1 cellular context compared by ENCODE assay signal in genomic region chr7:158704524-158705233, GRCh38.
TF ChIP-seq lines count a peak whose summit lies in the region.

A gene with protein sequence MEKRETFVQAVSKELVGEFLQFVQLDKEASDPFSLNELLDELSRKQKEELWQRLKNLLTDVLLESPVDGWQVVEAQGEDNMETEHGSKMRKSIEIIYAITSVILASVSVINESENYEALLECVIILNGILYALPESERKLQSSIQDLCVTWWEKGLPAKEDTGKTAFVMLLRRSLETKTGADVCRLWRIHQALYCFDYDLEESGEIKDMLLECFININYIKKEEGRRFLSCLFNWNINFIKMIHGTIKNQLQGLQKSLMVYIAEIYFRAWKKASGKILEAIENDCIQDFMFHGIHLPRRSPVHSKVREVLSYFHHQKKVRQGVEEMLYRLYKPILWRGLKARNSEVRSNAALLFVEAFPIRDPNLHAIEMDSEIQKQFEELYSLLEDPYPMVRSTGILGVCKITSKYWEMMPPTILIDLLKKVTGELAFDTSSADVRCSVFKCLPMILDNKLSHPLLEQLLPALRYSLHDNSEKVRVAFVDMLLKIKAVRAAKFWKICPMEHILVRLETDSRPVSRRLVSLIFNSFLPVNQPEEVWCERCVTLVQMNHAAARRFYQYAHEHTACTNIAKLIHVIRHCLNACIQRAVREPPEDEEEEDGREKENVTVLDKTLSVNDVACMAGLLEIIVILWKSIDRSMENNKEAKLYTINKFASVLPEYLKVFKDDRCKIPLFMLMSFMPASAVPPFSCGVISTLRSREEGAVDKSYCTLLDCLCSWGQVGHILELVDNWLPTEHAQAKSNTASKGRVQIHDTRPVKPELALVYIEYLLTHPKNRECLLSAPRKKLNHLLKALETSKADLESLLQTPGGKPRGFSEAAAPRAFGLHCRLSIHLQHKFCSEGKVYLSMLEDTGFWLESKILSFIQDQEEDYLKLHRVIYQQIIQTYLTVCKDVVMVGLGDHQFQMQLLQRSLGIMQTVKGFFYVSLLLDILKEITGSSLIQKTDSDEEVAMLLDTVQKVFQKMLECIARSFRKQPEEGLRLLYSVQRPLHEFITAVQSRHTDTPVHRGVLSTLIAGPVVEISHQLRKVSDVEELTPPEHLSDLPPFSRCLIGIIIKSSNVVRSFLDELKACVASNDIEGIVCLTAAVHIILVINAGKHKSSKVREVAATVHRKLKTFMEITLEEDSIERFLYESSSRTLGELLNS (minus strand): TSS chr7:158704804. CDS start chr7:158701899, 2,905 bp downstream.

TF ChIP-seq in HepG2, 621 proteins besides CTCF, POLR2A, EP300 and RAD21 (continued from another document):
- TF ChIP-seq, protein P1, sequence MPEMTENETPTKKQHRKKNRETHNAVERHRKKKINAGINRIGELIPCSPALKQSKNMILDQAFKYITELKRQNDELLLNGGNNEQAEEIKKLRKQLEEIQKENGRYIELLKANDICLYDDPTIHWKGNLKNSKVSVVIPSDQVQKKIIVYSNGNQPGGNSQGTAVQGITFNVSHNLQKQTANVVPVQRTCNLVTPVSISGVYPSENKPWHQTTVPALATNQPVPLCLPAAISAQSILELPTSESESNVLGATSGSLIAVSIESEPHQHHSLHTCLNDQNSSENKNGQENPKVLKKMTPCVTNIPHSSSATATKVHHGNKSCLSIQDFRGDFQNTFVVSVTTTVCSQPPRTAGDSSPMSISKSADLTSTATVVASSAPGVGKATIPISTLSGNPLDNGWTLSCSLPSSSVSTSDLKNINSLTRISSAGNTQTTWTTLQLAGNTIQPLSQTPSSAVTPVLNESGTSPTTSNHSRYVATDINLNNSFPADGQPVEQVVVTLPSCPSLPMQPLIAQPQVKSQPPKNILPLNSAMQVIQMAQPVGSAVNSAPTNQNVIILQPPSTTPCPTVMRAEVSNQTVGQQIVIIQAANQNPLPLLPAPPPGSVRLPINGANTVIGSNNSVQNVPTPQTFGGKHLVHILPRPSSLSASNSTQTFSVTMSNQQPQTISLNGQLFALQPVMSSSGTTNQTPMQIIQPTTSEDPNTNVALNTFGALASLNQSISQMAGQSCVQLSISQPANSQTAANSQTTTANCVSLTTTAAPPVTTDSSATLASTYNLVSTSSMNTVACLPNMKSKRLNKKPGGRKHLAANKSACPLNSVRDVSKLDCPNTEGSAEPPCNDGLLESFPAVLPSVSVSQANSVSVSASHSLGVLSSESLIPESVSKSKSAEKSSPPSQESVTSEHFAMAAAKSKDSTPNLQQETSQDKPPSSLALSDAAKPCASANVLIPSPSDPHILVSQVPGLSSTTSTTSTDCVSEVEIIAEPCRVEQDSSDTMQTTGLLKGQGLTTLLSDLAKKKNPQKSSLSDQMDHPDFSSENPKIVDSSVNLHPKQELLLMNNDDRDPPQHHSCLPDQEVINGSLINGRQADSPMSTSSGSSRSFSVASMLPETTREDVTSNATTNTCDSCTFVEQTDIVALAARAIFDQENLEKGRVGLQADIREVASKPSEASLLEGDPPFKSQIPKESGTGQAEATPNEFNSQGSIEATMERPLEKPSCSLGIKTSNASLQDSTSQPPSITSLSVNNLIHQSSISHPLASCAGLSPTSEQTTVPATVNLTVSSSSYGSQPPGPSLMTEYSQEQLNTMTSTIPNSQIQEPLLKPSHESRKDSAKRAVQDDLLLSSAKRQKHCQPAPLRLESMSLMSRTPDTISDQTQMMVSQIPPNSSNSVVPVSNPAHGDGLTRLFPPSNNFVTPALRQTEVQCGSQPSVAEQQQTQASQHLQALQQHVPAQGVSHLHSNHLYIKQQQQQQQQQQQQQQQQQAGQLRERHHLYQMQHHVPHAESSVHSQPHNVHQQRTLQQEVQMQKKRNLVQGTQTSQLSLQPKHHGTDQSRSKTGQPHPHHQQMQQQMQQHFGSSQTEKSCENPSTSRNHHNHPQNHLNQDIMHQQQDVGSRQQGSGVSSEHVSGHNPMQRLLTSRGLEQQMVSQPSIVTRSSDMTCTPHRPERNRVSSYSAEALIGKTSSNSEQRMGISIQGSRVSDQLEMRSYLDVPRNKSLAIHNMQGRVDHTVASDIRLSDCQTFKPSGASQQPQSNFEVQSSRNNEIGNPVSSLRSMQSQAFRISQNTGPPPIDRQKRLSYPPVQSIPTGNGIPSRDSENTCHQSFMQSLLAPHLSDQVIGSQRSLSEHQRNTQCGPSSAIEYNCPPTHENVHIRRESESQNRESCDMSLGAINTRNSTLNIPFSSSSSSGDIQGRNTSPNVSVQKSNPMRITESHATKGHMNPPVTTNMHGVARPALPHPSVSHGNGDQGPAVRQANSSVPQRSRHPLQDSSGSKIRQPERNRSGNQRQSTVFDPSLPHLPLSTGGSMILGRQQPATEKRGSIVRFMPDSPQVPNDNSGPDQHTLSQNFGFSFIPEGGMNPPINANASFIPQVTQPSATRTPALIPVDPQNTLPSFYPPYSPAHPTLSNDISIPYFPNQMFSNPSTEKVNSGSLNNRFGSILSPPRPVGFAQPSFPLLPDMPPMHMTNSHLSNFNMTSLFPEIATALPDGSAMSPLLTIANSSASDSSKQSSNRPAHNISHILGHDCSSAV (CRISPR knock-in tag; IDR thresholded peaks at IDR 0.05; ENCODE audit: borderline replicate concordance), result no peak
- TF ChIP-seq ZEB1 (IDR thresholded peaks at IDR 0.05; ENCODE audit: insufficient replicate concordance, low read depth) (no peak), ZNF737 (CRISPR knock-in tag; IDR thresholded peaks at IDR 0.05; ENCODE audit: borderline replicate concordance) (no peak), HNRNPH1 (optimal IDR thresholded peaks at IDR 0.05; ENCODE audit: low read depth, low read length) (no peak), HDAC2 (CRISPR knock-in tag; IDR thresholded peaks at IDR 0.05) (0 out of 2 replicates have a peak, but pooled peaks have one; percentile 32), DMAP1 (CRISPR knock-in tag; IDR thresholded peaks at IDR 0.05) (peak; percentile 78), SUZ12 (IDR thresholded peaks at IDR 0.05; ENCODE audit: low read depth, low read length) (no peak), ZNF335 (CRISPR knock-in tag; IDR thresholded peaks at IDR 0.05) (no peak), MIXL1 (CRISPR knock-in tag; IDR thresholded peaks at IDR 0.05) (peak; percentile 66; the same call in 1 of the 2 replicates), ZNF44 (CRISPR knock-in tag; IDR thresholded peaks at IDR 0.05) (no peak), ASH2L (IDR thresholded peaks at IDR 0.05; ENCODE audit: insufficient read length, low read depth, low read length) (peak; percentile 53), FOXA1 (IDR thresholded peaks at IDR 0.05) (no peak), FOXA1 (CRISPR knock-in tag; IDR thresholded peaks at IDR 0.05) (no peak)
- TF ChIP-seq, protein P2, sequence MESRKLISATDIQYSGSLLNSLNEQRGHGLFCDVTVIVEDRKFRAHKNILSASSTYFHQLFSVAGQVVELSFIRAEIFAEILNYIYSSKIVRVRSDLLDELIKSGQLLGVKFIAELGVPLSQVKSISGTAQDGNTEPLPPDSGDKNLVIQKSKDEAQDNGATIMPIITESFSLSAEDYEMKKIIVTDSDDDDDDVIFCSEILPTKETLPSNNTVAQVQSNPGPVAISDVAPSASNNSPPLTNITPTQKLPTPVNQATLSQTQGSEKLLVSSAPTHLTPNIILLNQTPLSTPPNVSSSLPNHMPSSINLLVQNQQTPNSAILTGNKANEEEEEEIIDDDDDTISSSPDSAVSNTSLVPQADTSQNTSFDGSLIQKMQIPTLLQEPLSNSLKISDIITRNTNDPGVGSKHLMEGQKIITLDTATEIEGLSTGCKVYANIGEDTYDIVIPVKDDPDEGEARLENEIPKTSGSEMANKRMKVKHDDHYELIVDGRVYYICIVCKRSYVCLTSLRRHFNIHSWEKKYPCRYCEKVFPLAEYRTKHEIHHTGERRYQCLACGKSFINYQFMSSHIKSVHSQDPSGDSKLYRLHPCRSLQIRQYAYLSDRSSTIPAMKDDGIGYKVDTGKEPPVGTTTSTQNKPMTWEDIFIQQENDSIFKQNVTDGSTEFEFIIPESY (CRISPR knock-in tag; IDR thresholded peaks at IDR 0.05), result 0 out of 2 replicates have a peak, but pooled peaks have one; percentile 5
- TF ChIP-seq, protein P3, sequence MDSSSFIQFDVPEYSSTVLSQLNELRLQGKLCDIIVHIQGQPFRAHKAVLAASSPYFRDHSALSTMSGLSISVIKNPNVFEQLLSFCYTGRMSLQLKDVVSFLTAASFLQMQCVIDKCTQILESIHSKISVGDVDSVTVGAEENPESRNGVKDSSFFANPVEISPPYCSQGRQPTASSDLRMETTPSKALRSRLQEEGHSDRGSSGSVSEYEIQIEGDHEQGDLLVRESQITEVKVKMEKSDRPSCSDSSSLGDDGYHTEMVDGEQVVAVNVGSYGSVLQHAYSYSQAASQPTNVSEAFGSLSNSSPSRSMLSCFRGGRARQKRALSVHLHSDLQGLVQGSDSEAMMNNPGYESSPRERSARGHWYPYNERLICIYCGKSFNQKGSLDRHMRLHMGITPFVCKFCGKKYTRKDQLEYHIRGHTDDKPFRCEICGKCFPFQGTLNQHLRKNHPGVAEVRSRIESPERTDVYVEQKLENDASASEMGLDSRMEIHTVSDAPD (CRISPR knock-in tag; IDR thresholded peaks at IDR 0.05), result 0 out of 2 replicates have a peak, but pooled peaks have one; percentile 67
